25 cellular contexts compared by ENCODE assay signal in the genomic region with DNA sequence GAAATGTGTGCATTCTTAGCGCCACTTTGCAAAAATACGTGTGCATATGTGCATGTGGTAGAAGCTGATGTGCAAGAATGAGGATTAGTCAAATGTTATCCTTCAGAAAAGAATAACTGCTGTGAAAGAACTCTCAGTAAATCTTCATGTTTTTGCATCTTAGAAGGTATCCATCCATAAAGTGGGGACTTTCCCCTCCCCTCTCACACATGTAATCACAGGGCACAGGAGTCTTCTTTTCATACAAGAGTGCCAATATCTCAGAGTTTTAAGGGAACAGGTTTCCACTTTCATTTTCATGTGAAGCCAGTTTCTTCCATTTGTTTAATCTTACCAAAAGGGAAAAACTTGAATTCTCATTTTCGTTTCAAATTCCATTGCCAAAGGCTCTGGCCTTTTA. TPM values are rescaled to one million over a fixed set of nuclear protein-coding genes. Genes with fewer than 3 reads are reported as not detected.
"Had no signal": no experiment of that assay in that cellular context is flagged by ENCODE, and none has a peak within 500 bp of the region (broad histone marks: within the 10 kb centered on the region; RNA-seq: fewer than 3 reads in every experiment).

No MANE protein-coding gene starts in this region.

- H3K27me3 Mint-ChIP-seq: activated T-cell treated with anti-CD3 and anti-CD28 coated beads, Interleukin-2, amount 50 U/mL, for 24 hours; stimulated activated naive CD8-positive, alpha-beta T cell treated with anti-CD3 and anti-CD28 coated beads, Interleukin-15, Interleukin-2, amounts not matched to agents 100 ng/mL and 50 ng/mL, for 24 hours had no signal

- H3K27me3 ChIP-seq: ascending aorta, cardiac muscle cell, colonic mucosa, ovary, right lobe of liver, upper lobe of right lung had no signal

- DNase-seq: activated CD4-positive, alpha-beta memory T cell treated with anti-CD3 and anti-CD28 coated beads for 36 hours; activated CD4-positive, alpha-beta T cell treated with anti-CD3 and anti-CD28 coated beads for 48 hours; activated CD8-positive, alpha-beta memory T cell treated with anti-CD3 and anti-CD28 coated beads, Interleukin-2, amount 50 U/mL, for 4 hours; activated gamma-delta T cell; activated naive CD4-positive, alpha-beta T cell treated with anti-CD3 and anti-CD28 coated beads, Interleukin-2, amount 10 ng/mL, durations not matched to agents 7 days and 5 days; activated T-cell treated with anti-CD3 and anti-CD28 coated beads, Interleukin-2, amount 50 U/mL, for 24 hours; cerebellar nuclear complex; colonic mucosa; effector CD8-positive, alpha-beta T cell; glutamatergic neuron; left ventricle myocardium inferior; nephron progenitor cell; right lobe of liver; stimulated activated CD4-positive, alpha-beta T cell treated with anti-CD3 and anti-CD28 coated beads, Interleukin-2, amount 100 ng/mL, for 48 hours; substantia nigra had no signal

- ATAC-seq: activated CD4-positive, CD25-positive, alpha-beta regulatory T cell treated with anti-CD3 and anti-CD28 coated beads, Interleukin-2, amount 50 U/mL, for 24 hours had no signal

- H3K36me3 Mint-ChIP-seq: activated CD4-positive, alpha-beta memory T cell treated with anti-CD3 and anti-CD28 coated beads for 36 hours; activated naive CD8-positive, alpha-beta T cell treated with anti-CD3 and anti-CD28 coated beads, Interleukin-2, amount 10 ng/mL, durations not matched to agents 7 days and 5 days; brain had no signal

- H3K9me3 Mint-ChIP-seq: activated CD4-positive, alpha-beta memory T cell treated with anti-CD3 and anti-CD28 coated beads for 36 hours; activated naive CD4-positive, alpha-beta T cell treated with anti-CD3 and anti-CD28 coated beads, Interleukin-2, amount 10 ng/mL, durations not matched to agents 7 days and 5 days; activated naive CD8-positive, alpha-beta T cell treated with anti-CD3 and anti-CD28 coated beads, Interleukin-2, amount 10 ng/mL, durations not matched to agents 7 days and 5 days; activated T-cell treated with anti-CD3 and anti-CD28 coated beads, Interleukin-2, amount 50 U/mL, for 24 hours; nephron progenitor cell; stimulated activated naive CD8-positive, alpha-beta T cell treated with anti-CD3 and anti-CD28 coated beads, Interleukin-15, Interleukin-2, amounts not matched to agents 100 ng/mL and 50 ng/mL, for 24 hours; T-helper 2 cell treated with Interferon-gamma antibody and Interleukin-4, amounts not matched to agents 5 μg/mL and 100 μg/mL, for 36 hours had no signal

- H3K27ac Mint-ChIP-seq: activated CD4-positive, alpha-beta memory T cell treated with anti-CD3 and anti-CD28 coated beads for 36 hours; activated naive CD4-positive, alpha-beta T cell treated with anti-CD3 and anti-CD28 coated beads, Interleukin-2, amount 10 ng/mL, durations not matched to agents 7 days and 5 days; activated naive CD8-positive, alpha-beta T cell treated with anti-CD3 and anti-CD28 coated beads, Interleukin-2, amount 10 ng/mL, durations not matched to agents 7 days and 5 days; activated T-cell treated with anti-CD3 and anti-CD28 coated beads, Interleukin-2, amount 50 U/mL, for 24 hours; brain; nephron progenitor cell; progenitor cell of endocrine pancreas; stimulated activated naive CD8-positive, alpha-beta T cell treated with anti-CD3 and anti-CD28 coated beads, Interleukin-15, Interleukin-2, amounts not matched to agents 100 ng/mL and 50 ng/mL, for 24 hours; T-helper 2 cell treated with Interferon-gamma antibody and Interleukin-4, amounts not matched to agents 5 μg/mL and 100 μg/mL, for 36 hours had no signal

- H3K4me3 ChIP-seq: ascending aorta, cardiac muscle cell, colonic mucosa, left ventricle myocardium inferior, ovary, right lobe of liver, upper lobe of right lung had no signal

- H3K4me3 Mint-ChIP-seq: activated CD4-positive, alpha-beta memory T cell treated with anti-CD3 and anti-CD28 coated beads for 36 hours; activated naive CD4-positive, alpha-beta T cell treated with anti-CD3 and anti-CD28 coated beads, Interleukin-2, amount 10 ng/mL, durations not matched to agents 7 days and 5 days; activated naive CD8-positive, alpha-beta T cell treated with anti-CD3 and anti-CD28 coated beads, Interleukin-2, amount 10 ng/mL, durations not matched to agents 7 days and 5 days; activated T-cell treated with anti-CD3 and anti-CD28 coated beads, Interleukin-2, amount 50 U/mL, for 24 hours; brain; nephron progenitor cell; stimulated activated naive CD8-positive, alpha-beta T cell treated with anti-CD3 and anti-CD28 coated beads, Interleukin-15, Interleukin-2, amounts not matched to agents 100 ng/mL and 50 ng/mL, for 24 hours; T-helper 2 cell treated with Interferon-gamma antibody and Interleukin-4, amounts not matched to agents 5 μg/mL and 100 μg/mL, for 36 hours had no signal

- H3K27ac ChIP-seq: ascending aorta, cardiac muscle cell, colonic mucosa, left ventricle myocardium inferior, ovary, right lobe of liver, upper lobe of right lung had no signal

RNA-seq across cellular contexts. Expression of a gene that starts 31.4 kb away (rescaled TPM):
- polyA plus RNA-seq: ovary had no signal
